Comparison of ENCODE assay signal across 9 cellular contexts in genomic region chr20:5316188-5317158, GRCh38. TPM values are rescaled to one million over a fixed set of nuclear protein-coding genes. Genes with fewer than 3 reads are reported as not detected.
DNase-seq lines count a peak whose midpoint lies in the region; ATAC-seq and TF ChIP-seq lines count a peak whose summit lies in the region.
"Had no signal": no experiment of that assay in that cellular context is flagged by ENCODE, and none has a peak within 500 bp of the region (broad histone marks: within the 10 kb centered on the region; RNA-seq: fewer than 3 reads in every experiment).

Gene PROKR2, minus strand, starts transcription at chr20:5316954. Its CDS starts 2,585 bp downstream, at chr20:5314369.

- CTCF ChIA-PET in activated CD4-positive, alpha-beta T cell treated with anti-CD3 and anti-CD28 coated beads for 36 hours (lab: Charles Lee): interaction anchor here (0.7 to 0.8 kb wide), 2 partner anchors 13 to 133 kb away, joined by 3 read pairs; no protein-coding TSS in a partner anchor

- no peaks in the 10 kb centered on the region for H3K36me3 ChIP-seq in parathyroid adenoma (ENCODE audit: control insufficient read depth, insufficient read depth, low read length)

- TF ChIP-seq CTCF in fibroblast of villous mesenchyme (IDR thresholded peaks at IDR 0.05; ENCODE audit: insufficient read depth, low read depth, low read length): no peak
- no peak for TF ChIP-seq CTCF in parathyroid adenoma (IDR thresholded peaks at IDR 0.05)

- no peak within 1 kb of the TSS for H2AFZ ChIP-seq in parathyroid adenoma

- H3K79me2 ChIP-seq in parathyroid adenoma: no peaks in the 10 kb centered on the region

- POLR2A ChIA-PET in activated CD4-positive, alpha-beta T cell treated with anti-CD3 and anti-CD28 coated beads for 36 hours (lab: Charles Lee): no interaction called here

- DNase-seq in activated CD4-positive, alpha-beta T cell treated with anti-CD3 and anti-CD28 coated beads for 36 hours: peak; percentile 51
- no peak for DNase-seq in activated CD4-positive, alpha-beta T cell treated with anti-CD3 and anti-CD28 coated beads, Interleukin-2, amount 50 U/mL, for 1 hour
- peak; percentile 5 for DNase-seq in NCI-H526 treated with DMSO at 0.1 percent for 48 hours (lab: John Stamatoyannopoulos, UW)
- DNase-seq in fibroblast of villous mesenchyme (ENCODE audit: low read depth): peak; percentile 4
- no peak for DNase-seq in pons (ENCODE audit: low spot score)
- no peak for DNase-seq in substantia nigra (lab: John Stamatoyannopoulos, UW)

- no peaks in the 10 kb centered on the region for H3K9me3 ChIP-seq in parathyroid adenoma (ENCODE audit: control insufficient read depth, low read length)

- intact Hi-C loops in activated CD4-positive, alpha-beta T cell treated with anti-CD3 and anti-CD28 coated beads for 36 hours (cut with DNase I, micrococcal nuclease): no loop called here

- H3K27ac ChIP-seq in parathyroid adenoma (no peak within 1 kb of the TSS), substantia nigra (ENCODE audit: low read depth, low read length, poor library complexity, severe bottlenecking) (no peak within 1 kb of the TSS)

- H3K27me3 ChIP-seq in parathyroid adenoma (ENCODE audit: control insufficient read depth, insufficient read depth, low read length): peaks cover 5% of the 10 kb centered on the region

- H3K4me1 ChIP-seq in parathyroid adenoma: no peaks in the 10 kb centered on the region

- H3K4me3 ChIP-seq in fibroblast of villous mesenchyme (ENCODE audit: low read depth, low read length) (no peak within 1 kb of the TSS), parathyroid adenoma (ENCODE audit: low read depth, low read length) (peak within 1 kb of the TSS; percentile 31)

- peaks cover 4% of the 10 kb centered on the region for H3K4me1 Mint-ChIP-seq in activated CD4-positive, alpha-beta T cell treated with anti-CD3 and anti-CD28 coated beads for 36 hours

- peak within 1 kb of the TSS; percentile 38 for H3K4me2 ChIP-seq in parathyroid adenoma (ENCODE audit: low read length)

- H3K27me3 Mint-ChIP-seq in activated CD4-positive, alpha-beta T cell treated with anti-CD3 and anti-CD28 coated beads for 36 hours: peaks cover 51% of the 10 kb centered on the region

- no peak within 1 kb of the TSS for H3K4me3 Mint-ChIP-seq in activated CD4-positive, alpha-beta T cell treated with anti-CD3 and anti-CD28 coated beads for 36 hours

- no peaks in the 10 kb centered on the region for H3K9me3 Mint-ChIP-seq in activated CD4-positive, alpha-beta T cell treated with anti-CD3 and anti-CD28 coated beads for 36 hours (ENCODE audit: low read depth)

- H3K27ac Mint-ChIP-seq in activated CD4-positive, alpha-beta T cell treated with anti-CD3 and anti-CD28 coated beads for 36 hours: no peak within 1 kb of the TSS

- H3K9ac ChIP-seq in parathyroid adenoma: no peak within 1 kb of the TSS

- no peaks in the 10 kb centered on the region for H3K36me3 Mint-ChIP-seq in activated CD4-positive, alpha-beta T cell treated with anti-CD3 and anti-CD28 coated beads for 36 hours (ENCODE audit: low read depth)

- ATAC-seq in activated CD4-positive, alpha-beta T cell treated with anti-CD3 and anti-CD28 coated beads for 36 hours: peak; percentile 51
- ATAC-seq in HG03571 (IDR thresholded peaks at IDR 0.05; ENCODE audit: unreplicated experiment): no peak

RNA-seq across cellular contexts. Expression of gene PROKR2, which starts in this region (rescaled TPM):
- not detected for total RNA-seq in activated CD4-positive, alpha-beta T cell treated with anti-CD3 and anti-CD28 coated beads for 36 hours
- total RNA-seq in fibroblast of villous mesenchyme: not detected in 2 replicates
- total RNA-seq: kidney epithelial cell had no signal

Comparison
In these comparisons a context has a peak if more than half of its experiments do, and no peak if none do; other contexts are left out.
1. Peak in DNase-seq and ATAC-seq in activated CD4-positive, alpha-beta T cell treated with anti-CD3 and anti-CD28 coated beads for 36 hours; RNA of the gene not detected or under 1 TPM.
2. Peak in DNase-seq in fibroblast of villous mesenchyme; RNA of the gene not detected or under 1 TPM.